Comparison of ENCODE assay signal across 8 cellular contexts in the genomic region with DNA sequence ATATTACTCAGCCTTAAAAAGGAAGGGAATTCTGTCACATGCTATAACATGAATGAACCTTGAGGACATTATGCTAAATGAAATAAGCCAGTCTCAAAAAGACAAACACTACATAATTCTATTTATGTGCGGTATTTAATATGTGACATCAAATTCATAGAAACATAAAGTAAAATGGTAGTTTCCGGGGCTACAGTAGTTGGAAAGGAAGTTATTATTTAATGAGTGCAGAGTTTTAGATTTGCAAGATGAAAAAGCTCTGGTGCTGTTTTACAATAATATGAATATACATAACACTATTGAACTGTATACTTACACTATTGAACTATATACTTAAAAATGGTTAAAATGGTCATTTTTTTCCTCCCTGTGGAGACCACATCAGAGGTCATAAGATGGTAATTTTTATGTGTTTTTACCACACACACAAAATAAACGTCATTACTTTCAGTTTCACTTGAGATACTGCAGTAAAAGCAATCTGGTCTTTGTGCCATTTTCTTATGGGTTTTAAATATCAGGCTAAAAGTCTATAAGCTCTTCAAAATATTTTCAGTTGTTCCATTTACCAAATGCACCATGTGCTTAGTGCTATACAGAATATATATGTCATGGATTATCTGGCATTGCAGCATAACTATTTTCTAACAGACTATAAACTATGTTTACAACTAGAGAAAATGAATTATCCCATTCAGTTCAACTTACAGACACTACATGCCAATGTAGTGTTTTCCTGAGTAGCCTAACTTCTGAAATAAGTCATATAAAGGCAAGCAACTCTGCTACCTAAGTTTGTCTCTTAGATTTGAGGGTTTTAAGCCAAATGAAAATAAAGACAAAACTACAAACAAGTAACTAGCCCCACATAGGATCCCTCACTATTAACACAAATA.
DNase-seq lines count a peak whose midpoint lies in the region; ATAC-seq and TF ChIP-seq lines count a peak whose summit lies in the region.

No MANE protein-coding gene starts in this region.

- no peaks in the 10 kb centered on the region for H3K9me3 Mint-ChIP-seq in activated T-cell treated with anti-CD3 and anti-CD28 coated beads, Interleukin-2, amount 50 U/mL, for 72 hours
- H3K9me3 Mint-ChIP-seq in type B pancreatic cell = no peaks in the 10 kb centered on the region

- H3K4me3 ChIP-seq in WI38 (ENCODE audit: low read depth, low read length) = peak overlapping the region; percentile 32

- TF ChIP-seq CTCF in WI38 (IDR thresholded peaks at IDR 0.05; ENCODE audit: low read depth, low read length) (no peak), type B pancreatic cell (conservative IDR thresholded peaks at IDR 0.05) (no peak)

- H3K27me3 Mint-ChIP-seq in activated T-cell treated with anti-CD3 and anti-CD28 coated beads, Interleukin-2, amount 50 U/mL, for 72 hours (ENCODE audit: low read depth) = no peaks in the 10 kb centered on the region
- no peaks in the 10 kb centered on the region for H3K27me3 Mint-ChIP-seq in type B pancreatic cell

- peak overlapping the region; percentile 94 for H3K27ac Mint-ChIP-seq in activated T-cell treated with anti-CD3 and anti-CD28 coated beads, Interleukin-2, amount 50 U/mL, for 72 hours
- peak overlapping the region; percentile 64 for H3K27ac Mint-ChIP-seq in type B pancreatic cell

- peak; percentile 85 to 92 for ATAC-seq in activated T-cell treated with anti-CD3 and anti-CD28 coated beads, Interleukin-2, amount 50 U/mL, for 72 hours (replicated peaks in 1 of 2)
- ATAC-seq in GM19324 (IDR thresholded peaks at IDR 0.05; ENCODE audit: low FRiP score, unreplicated experiment) = no peak

- H3K36me3 Mint-ChIP-seq in activated T-cell treated with anti-CD3 and anti-CD28 coated beads, Interleukin-2, amount 50 U/mL, for 72 hours (ENCODE audit: insufficient read depth in 2 of 2) = peaks cover 0 to 4% of the 10 kb centered on the region in 2 donors
- peaks cover 7% of the 10 kb centered on the region for H3K36me3 Mint-ChIP-seq in type B pancreatic cell

- DNase-seq in activated T-cell treated with anti-CD3 and anti-CD28 coated beads, Interleukin-2, amount 50 U/mL, for 72 hours = no peak
- DNase-seq in activated T-cell treated with anti-CD3 and anti-CD28 coated beads, Interleukin-2, amount 50 U/mL, for 1 hour = no peak
- DNase-seq in iris pigment epithelial cell (ENCODE audit: low read depth) (peak; percentile 65), type B pancreatic cell (ENCODE audit: extremely low spot score, unreplicated experiment) (no peak), NCI-H526 (lab: John Stamatoyannopoulos, UW) (no peak), NCI-H2196 (lab: John Stamatoyannopoulos, UW; ENCODE audit: unreplicated experiment) (no peak)

- H3K4me3 Mint-ChIP-seq in activated T-cell treated with anti-CD3 and anti-CD28 coated beads, Interleukin-2, amount 50 U/mL, for 72 hours = peak overlapping the region; percentile 43 to 71
- H3K4me3 Mint-ChIP-seq in type B pancreatic cell = no peak overlapping the region

- peaks cover 29% of the 10 kb centered on the region for H3K4me1 Mint-ChIP-seq in activated T-cell treated with anti-CD3 and anti-CD28 coated beads, Interleukin-2, amount 50 U/mL, for 72 hours (ENCODE audit: low read depth)
- peaks cover 8% of the 10 kb centered on the region for H3K4me1 Mint-ChIP-seq in type B pancreatic cell (ENCODE audit: unreplicated experiment)
